Comparison of ENCODE assay signal across 18 cellular contexts in genomic region chr10:133466683-133467275, GRCh38. TPM values are rescaled to one million over a fixed set of nuclear protein-coding genes. Genes with fewer than 3 reads are reported as not detected.
"Had no signal": no experiment of that assay in that cellular context is flagged by ENCODE, and none has a peak within 500 bp of the region (broad histone marks: within the 10 kb centered on the region; RNA-seq: fewer than 3 reads in every experiment).

No MANE protein-coding gene starts in this region.

- H3K4me3 ChIP-seq: left lung, prostate gland, skin epidermis, testis, upper lobe of right lung had no signal

- H3K27me3 ChIP-seq: testis, upper lobe of right lung had no signal

- H3K27ac ChIP-seq: left lung, prostate gland, skin epidermis, testis, upper lobe of right lung had no signal

- DNase-seq: activated CD4-positive, alpha-beta T cell treated with anti-CD3 and anti-CD28 coated beads for 36 hours; activated CD8-positive, alpha-beta memory T cell treated with anti-CD3 and anti-CD28 coated beads for 24 hours; activated gamma-delta T cell treated with Interleukin-2 at 50 U/mL for 16 hours; effector memory CD4-positive, alpha-beta T cell; mammary epithelial cell; right cardiac atrium; stimulated activated CD4-positive, alpha-beta T cell treated with anti-CD3 and anti-CD28 coated beads, Interleukin-15, amount 100 ng/mL, for 24 hours; stimulated activated CD4-positive, alpha-beta T cell treated with anti-CD3 and anti-CD28 coated beads, Interleukin-4, amount 100 ng/mL, for 24 hours; testis; upper lobe of right lung had no signal

- H3K4me1 ChIP-seq: left lung, prostate gland, testis, upper lobe of right lung had no signal

- ATAC-seq: activated CD4-positive, alpha-beta T cell treated with anti-CD3 and anti-CD28 coated beads for 36 hours; left lung; right cardiac atrium; stimulated activated memory B cell treated with anti-CD40 and anti-IgM and Interleukin-4, amounts not matched to agents 10 μg/mL and 1 μg/mL and 100 μg/mL, for 72 hours; upper lobe of right lung; WTC11 had no signal

- H3K36me3 ChIP-seq: prostate gland, upper lobe of right lung had no signal

- H3K9me3 ChIP-seq: left lung, prostate gland, testis, upper lobe of right lung had no signal

RNA-seq across cellular contexts. Expression of gene SCART1, which starts 13.0 kb away (rescaled TPM):
- total RNA-seq: kidney epithelial cell had no signal

RNA-seq across cellular contexts. Expression of gene SPRN, which starts 42.4 kb away (rescaled TPM):
- total RNA-seq: activated CD4-positive, alpha-beta T cell treated with anti-CD3 and anti-CD28 coated beads for 36 hours; bronchial epithelial cell; omental fat pad; right cardiac atrium; upper lobe of right lung had no signal
